Comparison of ENCODE assay signal across 17 cellular contexts in genomic region chr4:1323280-1323634, GRCh38. TPM values are rescaled to one million over a fixed set of nuclear protein-coding genes. Genes with fewer than 3 reads are reported as not detected.
DNase-seq lines count a peak whose midpoint lies in the region; ATAC-seq and TF ChIP-seq lines count a peak whose summit lies in the region.
"Had no signal": no experiment of that assay in that cellular context is flagged by ENCODE, and none has a peak within 500 bp of the region (broad histone marks: within the 10 kb centered on the region; RNA-seq: fewer than 3 reads in every experiment).

No MANE protein-coding gene starts in this region.

- H3K9ac ChIP-seq in mammary epithelial cell (ENCODE audit: insufficient read depth, low read length): no peak overlapping the region
- H3K9ac ChIP-seq: BLaER1 treated with 17β-estradiol and CSF1 and Interleukin-3, amounts not matched to agents 10 nM and 100 nM had no signal

- no peak overlapping the region for H2AFZ ChIP-seq in mammary epithelial cell (ENCODE audit: low read depth, low read length)

- H3K4me1 Mint-ChIP-seq in MCF 10A (ENCODE audit: insufficient read depth, unreplicated experiment): no peaks in the 10 kb centered on the region

- WGBS in mammary epithelial cell (ENCODE audit: low coverage, missing lambda C conversion rate): 3% methylated on average over 8 of the region's 8 CpGs

- no peak for DNase-seq in mammary epithelial cell
- DNase-seq in MCF 10A (ENCODE audit: unreplicated experiment): no peak
- DNase-seq in ascending aorta (ENCODE audit: low spot score in 2 of 2): no peak
- peak; percentile 14 for DNase-seq in lower lobe of right lung
- DNase-seq in thoracic aorta (ENCODE audit: low spot score): no peak
- no peak for DNase-seq in activated gamma-delta T cell treated with Interleukin-2 at 50 U/mL for 16 hours
- no peak for DNase-seq in LoVo (ENCODE audit: low spot score)
- no peak for DNase-seq in NCI-H2081 (lab: John Stamatoyannopoulos, UW)
- DNase-seq: DND-41, GOT3, NCI-H1436, NCI-H2029 treated with DMSO at 0.1 percent for 48 hours, NCI-H748 treated with DMSO at 0.1 percent for 48 hours, SHP77 had no signal

- peak overlapping the region; percentile 39 for H3K4me2 ChIP-seq in mammary epithelial cell (ENCODE audit: insufficient read depth, low read depth, low read length)
- H3K4me2 ChIP-seq: BLaER1 treated with 17β-estradiol and CSF1 and Interleukin-3, amounts not matched to agents 10 nM and 100 nM had no signal

- H3K27me3 Mint-ChIP-seq in MCF 10A (ENCODE audit: insufficient read depth, unreplicated experiment): no peaks in the 10 kb centered on the region
- H3K27me3 Mint-ChIP-seq: CD8-positive, alpha-beta memory T cell had no signal

- POLR2A ChIA-PET in MCF 10A (lab: Yijun Ruan, JAX): interaction anchor here (1.1 to 1.2 kb wide), 3 partner anchors 22 to 33 kb away, joined by 3 to 4 read pairs (median 4); no protein-coding TSS in a partner anchor

- no peak overlapping the region for H3K27ac Mint-ChIP-seq in MCF 10A (ENCODE audit: low read depth, unreplicated experiment)
- H3K27ac Mint-ChIP-seq: CD8-positive, alpha-beta memory T cell had no signal

- peaks cover 59% of the 10 kb centered on the region for H3K79me2 ChIP-seq in mammary epithelial cell (ENCODE audit: insufficient read depth, low read length)

- TF ChIP-seq CTCF in mammary epithelial cell (conservative IDR thresholded peaks at IDR 0.05 in 1 of 2, IDR thresholded peaks at IDR 0.05 in 1 of 2; ENCODE audit: extremely low read depth in 1 of 2, insufficient read depth in 1 of 2, low read depth in 1 of 2, low read length in 2 of 2) (no peak), MCF 10A (IDR thresholded peaks at IDR 0.05; ENCODE audit: unreplicated experiment) (no peak), ascending aorta (IDR thresholded peaks at IDR 0.05) (no peak), lower lobe of right lung (IDR thresholded peaks at IDR 0.05) (no peak), thoracic aorta (IDR thresholded peaks at IDR 0.05) (no peak)

- H3K4me3 ChIP-seq in mammary epithelial cell (replicated peaks in 1 of 3; ENCODE audit: insufficient read depth in 1 of 3, low read depth in 2 of 3, low read length in 3 of 3): no peak overlapping the region
- H3K4me3 ChIP-seq in ascending aorta: no peak overlapping the region
- no peak overlapping the region for H3K4me3 ChIP-seq in lower lobe of right lung
- no peak overlapping the region for H3K4me3 ChIP-seq in thoracic aorta
- H3K4me3 ChIP-seq: BLaER1 treated with 17β-estradiol and CSF1 and Interleukin-3, amounts not matched to agents 10 nM and 100 nM; K562 had no signal

- peaks cover 8% of the 10 kb centered on the region for H3K9me3 ChIP-seq in mammary epithelial cell (replicated peaks; ENCODE audit: insufficient read depth, low read length)
- no peaks in the 10 kb centered on the region for H3K9me3 ChIP-seq in ascending aorta
- no peaks in the 10 kb centered on the region for H3K9me3 ChIP-seq in lower lobe of right lung
- no peaks in the 10 kb centered on the region for H3K9me3 ChIP-seq in thoracic aorta
- H3K9me3 ChIP-seq: BLaER1 treated with 17β-estradiol and CSF1 and Interleukin-3, amounts not matched to agents 10 nM and 100 nM had no signal

- H3K4me3 Mint-ChIP-seq in MCF 10A (ENCODE audit: unreplicated experiment): no peak overlapping the region
- H3K4me3 Mint-ChIP-seq: CD8-positive, alpha-beta memory T cell had no signal

- BruUV-seq in mammary epithelial cell (replicated peaks; lab: Mats Ljungman, UMichigan) (TSS peak; percentile 73), MCF 10A (replicated peaks; lab: Mats Ljungman, UMichigan) (no TSS peak)

- dilution Hi-C loops in mammary epithelial cell (cut with HindIII; ENCODE audit: low sequenced_read_pairs): loop anchor here (10.0 kb wide), 1 partner anchor 288 kb away; no protein-coding TSS in a partner anchor

- in situ Hi-C loops in mammary epithelial cell (cut with MboI; ENCODE audit: low sequenced_read_pairs in 2 of 2): no loop called here

- no peak for ATAC-seq in lower lobe of right lung
- ATAC-seq in thoracic aorta (ENCODE audit: insufficient number of reproducible peaks, low FRiP score, low read depth): no peak
- ATAC-seq: K562 had no signal

- H3K27me3 ChIP-seq in mammary epithelial cell (ENCODE audit: insufficient read depth, low read length) (no peaks in the 10 kb centered on the region), ascending aorta (no peaks in the 10 kb centered on the region), lower lobe of right lung (ENCODE audit: low read depth) (no peaks in the 10 kb centered on the region), thoracic aorta (replicated peaks; ENCODE audit: insufficient read depth) (no peaks in the 10 kb centered on the region)
- H3K27me3 ChIP-seq: BLaER1 treated with 17β-estradiol and CSF1 and Interleukin-3, amounts not matched to agents 10 nM and 100 nM had no signal

- CTCF ChIA-PET in mammary epithelial cell (lab: Charles Lee; ENCODE audit: low non-redundant PET): no interaction called here
- CTCF ChIA-PET in MCF 10A (lab: Yijun Ruan, JAX): interaction anchor here (0.5 to 0.8 kb wide), 3 partner anchors 8 to 572 kb away, joined by 3 read pairs; no protein-coding TSS in a partner anchor

- no peaks in the 10 kb centered on the region for H4K20me1 ChIP-seq in mammary epithelial cell (ENCODE audit: insufficient read depth, low read length)

- H3K4me1 ChIP-seq in mammary epithelial cell (ENCODE audit: insufficient read depth, low read length): peaks cover 41% of the 10 kb centered on the region
- peaks cover 0 to 8% of the 10 kb centered on the region in 2 donors for H3K4me1 ChIP-seq in ascending aorta
- no peaks in the 10 kb centered on the region for H3K4me1 ChIP-seq in lower lobe of right lung
- H3K4me1 ChIP-seq in thoracic aorta (ENCODE audit: control insufficient read depth in 1 of 2, low read depth in 2 of 2): peaks cover 2 to 20% of the 10 kb centered on the region in 2 donors

- H3K36me3 Mint-ChIP-seq in MCF 10A (ENCODE audit: insufficient read depth, unreplicated experiment): peaks cover 54% of the 10 kb centered on the region

- intact Hi-C loops in mammary epithelial cell (cut with micrococcal nuclease): no loop called here
- intact Hi-C loops in MCF 10A (cut with micrococcal nuclease): no loop called here
- intact Hi-C loops in ascending aorta (cut with DNase I): loop anchor here (1.0 kb wide), 1 partner anchor 14 kb away; no protein-coding TSS in a partner anchor
- intact Hi-C loops in lower lobe of right lung (cut with DNase I): no loop called here

- peak overlapping the region; percentile 46 for H3K27ac ChIP-seq in mammary epithelial cell (ENCODE audit: insufficient read depth, low read depth, low read length)
- peak overlapping the region; percentile 56 to 73 for H3K27ac ChIP-seq in ascending aorta
- no peak overlapping the region for H3K27ac ChIP-seq in lower lobe of right lung
- peak overlapping the region; percentile 50 to 59 for H3K27ac ChIP-seq in thoracic aorta
- H3K27ac ChIP-seq: BLaER1 treated with 17β-estradiol and CSF1 and Interleukin-3, amounts not matched to agents 10 nM and 100 nM had no signal

- peaks cover 21% of the 10 kb centered on the region for H3K36me3 ChIP-seq in mammary epithelial cell (ENCODE audit: insufficient read depth, low read length)
- peaks cover 24 to 49% of the 10 kb centered on the region in 2 donors for H3K36me3 ChIP-seq in ascending aorta
- H3K36me3 ChIP-seq in lower lobe of right lung: peaks cover 70% of the 10 kb centered on the region
- H3K36me3 ChIP-seq in thoracic aorta: peaks cover 47% of the 10 kb centered on the region

- H3K9me3 Mint-ChIP-seq in MCF 10A (ENCODE audit: unreplicated experiment): no peaks in the 10 kb centered on the region
- H3K9me3 Mint-ChIP-seq: CD8-positive, alpha-beta memory T cell had no signal

RNA-seq across cellular contexts. Expression of gene UVSSA, which starts 23.8 kb away (rescaled TPM):
- total RNA-seq in mammary epithelial cell (10 to 100 TPM; 11.8 to 33.2 TPM), MCF 10A (2022) (41.1 and 43.6 TPM in 2 replicates), ascending aorta (56.9 TPM), lower lobe of right lung (27.9 TPM), thoracic aorta (10 to 100 TPM; 23.3 to 29.0 TPM)
- polyA plus RNA-seq in mammary epithelial cell: 6.2 TPM
- 5.6 TPM for polyA minus RNA-seq in mammary epithelial cell

RNA-seq across cellular contexts. Expression of gene MAEA, which starts 33.6 kb away (rescaled TPM):
- total RNA-seq in mammary epithelial cell (100 to 1,000 TPM in 1 of 2 donors, 10 to 100 TPM in 1; 80.4 to 109 TPM), MCF 10A (2022) (78.8 and 89.6 TPM in 2 replicates), ascending aorta (56.3 TPM), lower lobe of right lung (65.8 TPM), thoracic aorta (10 to 100 TPM; 53.7 to 83.8 TPM)
- 120 TPM for polyA plus RNA-seq in mammary epithelial cell
- polyA minus RNA-seq in mammary epithelial cell: 86.1 TPM
